13 cellular contexts compared by ENCODE assay signal in the genomic region with DNA sequence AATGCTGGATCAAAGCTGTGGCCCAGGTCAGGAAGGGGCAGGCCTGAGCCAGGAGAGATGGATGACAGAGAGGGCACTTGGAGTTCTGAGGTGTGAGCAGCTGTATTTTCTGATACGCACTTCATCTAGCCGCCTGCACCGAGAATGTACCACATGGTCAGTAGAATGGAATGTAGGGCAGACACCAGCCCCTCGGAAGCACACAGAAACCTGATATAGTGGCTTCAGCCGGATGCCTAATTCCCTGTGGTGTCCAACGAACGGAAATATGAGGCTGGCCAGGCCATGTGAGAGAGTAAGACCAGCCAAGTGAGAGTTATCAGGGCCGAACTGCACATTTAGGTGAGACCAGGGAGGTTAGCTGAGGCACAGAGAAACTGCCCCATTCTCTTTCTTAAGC. TPM values are rescaled to one million over a fixed set of nuclear protein-coding genes. Genes with fewer than 3 reads are reported as not detected.
A peak's percentile ranks its signal among the peaks of the same experiment; 100 is the strongest.
DNase-seq lines count a peak whose midpoint lies in the region; ATAC-seq and TF ChIP-seq lines count a peak whose summit lies in the region.
"Had no signal": no experiment of that assay in that cellular context is flagged by ENCODE, and none has a peak within 500 bp of the region (broad histone marks: within the 10 kb centered on the region; RNA-seq: fewer than 3 reads in every experiment).

No MANE protein-coding gene starts in this region.

- no peak for ATAC-seq in GM21526 (IDR thresholded peaks at IDR 0.05; ENCODE audit: low FRiP score, unreplicated experiment)
- ATAC-seq: activated T-helper 17 cell treated with anti-CD3 and anti-CD28 coated beads, Interleukin-2, amount 50 U/mL, for 72 hours; natural killer cell had no signal

- no peaks in the 10 kb centered on the region for H3K9me3 ChIP-seq in HEK293 (ENCODE audit: control insufficient read depth, insufficient read depth, low read depth, low read length)

- POLR2A ChIA-PET in HEK293 (lab: Yijun Ruan, JAX): no interaction called here

- H3K36me3 Mint-ChIP-seq in endothelial cell (ENCODE audit: low read depth, unreplicated experiment): no peaks in the 10 kb centered on the region
- H3K36me3 Mint-ChIP-seq: natural killer cell had no signal

- no peak overlapping the region for H3K27ac ChIP-seq in HEK293 (ENCODE audit: extremely low read depth, low read depth, low read length)
- H3K27ac ChIP-seq: WERI-Rb-1 had no signal

- H3K4me1 Mint-ChIP-seq in endothelial cell (ENCODE audit: unreplicated experiment): no peaks in the 10 kb centered on the region
- H3K4me1 Mint-ChIP-seq: activated T-helper 17 cell treated with anti-CD3 and anti-CD28 coated beads, Interleukin-2, amount 50 U/mL, for 72 hours; natural killer cell had no signal

- no peak overlapping the region for H3K4me3 Mint-ChIP-seq in endothelial cell (ENCODE audit: unreplicated experiment)
- H3K4me3 Mint-ChIP-seq: activated T-helper 17 cell treated with anti-CD3 and anti-CD28 coated beads, Interleukin-2, amount 50 U/mL, for 72 hours; natural killer cell had no signal

- no peak overlapping the region for H3K4me3 ChIP-seq in HEK293 (ENCODE audit: low read depth, low read length)
- H3K4me3 ChIP-seq in astrocyte of the spinal cord (ENCODE audit: low read depth, low read length): no peak overlapping the region

- H3K27me3 Mint-ChIP-seq in endothelial cell (ENCODE audit: unreplicated experiment): no peaks in the 10 kb centered on the region
- H3K27me3 Mint-ChIP-seq: activated T-helper 17 cell treated with anti-CD3 and anti-CD28 coated beads, Interleukin-2, amount 50 U/mL, for 72 hours had no signal

- CTCF ChIA-PET in HEK293 (lab: Yijun Ruan, JAX): interaction anchor here (0.8 to 2.6 kb wide), 2 partner anchors 12 to 26 kb away, joined by 4 to 7 read pairs; no protein-coding TSS in a partner anchor

- DNase-seq in astrocyte of the spinal cord (ENCODE audit: low read depth, low spot score): peak; percentile 86
- peak; percentile 93 for DNase-seq in iris pigment epithelial cell (ENCODE audit: low read depth)
- peak; percentile 60 for DNase-seq in stromal cell of bone marrow (ENCODE audit: low read depth)
- DNase-seq in endothelial cell (ENCODE audit: low spot score): no peak
- no peak for DNase-seq in stimulated activated CD4-positive, alpha-beta T cell treated with anti-CD3 and anti-CD28 coated beads, Interleukin-4, amount 100 ng/mL, for 24 hours
- DNase-seq in NOMO-1 (lab: John Stamatoyannopoulos, UW; ENCODE audit: unreplicated experiment in 2 of 2): no peak
- DNase-seq: dermis blood vessel endothelial cell, natural killer cell, NCI-H1417, WERI-Rb-1 had no signal

- H3K27ac Mint-ChIP-seq in endothelial cell (ENCODE audit: unreplicated experiment): no peak overlapping the region
- H3K27ac Mint-ChIP-seq: activated T-helper 17 cell treated with anti-CD3 and anti-CD28 coated beads, Interleukin-2, amount 50 U/mL, for 72 hours; natural killer cell had no signal

- H3K4me1 ChIP-seq in HEK293 (ENCODE audit: control insufficient read depth, insufficient read depth, low read length): no peaks in the 10 kb centered on the region

- no peaks in the 10 kb centered on the region for H3K9me3 Mint-ChIP-seq in endothelial cell (ENCODE audit: unreplicated experiment)
- H3K9me3 Mint-ChIP-seq: activated T-helper 17 cell treated with anti-CD3 and anti-CD28 coated beads, Interleukin-2, amount 50 U/mL, for 72 hours; natural killer cell had no signal

- no peaks in the 10 kb centered on the region for H3K36me3 ChIP-seq in HEK293 (ENCODE audit: control insufficient read depth in 2 of 2, insufficient read depth in 1 of 2, low read length in 2 of 2)
- H3K36me3 ChIP-seq: WERI-Rb-1 had no signal

- TF ChIP-seq CTCF in HEK293 (tag by site-specific recombination; IDR thresholded peaks at IDR 0.05): no peak
- no peak for TF ChIP-seq CTCF in astrocyte of the spinal cord (IDR thresholded peaks at IDR 0.05; ENCODE audit: low read depth, low read length)
- TF ChIP-seq CTCF in endothelial cell (IDR thresholded peaks at IDR 0.05; ENCODE audit: unreplicated experiment): no peak

- in situ Hi-C loops in astrocyte of the spinal cord (cut with HindIII; ENCODE audit: low sequenced_read_pairs): no loop called here

TF ChIP-seq in HEK293, 187 proteins besides CTCF, POLR2A, EP300 and RAD21:
- no peak for TF ChIP-seq ZNF2 (tag by site-specific recombination; IDR thresholded peaks at IDR 0.05)
- no peak for TF ChIP-seq ZBTB7A (tag by site-specific recombination; IDR thresholded peaks at IDR 0.05; ENCODE audit: low read depth)
- no peak for TF ChIP-seq ZNF600 (tag by site-specific recombination; IDR thresholded peaks at IDR 0.05)
- no peak for TF ChIP-seq IKZF3 (tag by site-specific recombination; IDR thresholded peaks at IDR 0.05)
- TF ChIP-seq ZNF324 (tag by site-specific recombination; IDR thresholded peaks at IDR 0.05): no peak
- TF ChIP-seq ZNF548 (tag by site-specific recombination; IDR thresholded peaks at IDR 0.05): no peak
- TF ChIP-seq, protein P1, sequence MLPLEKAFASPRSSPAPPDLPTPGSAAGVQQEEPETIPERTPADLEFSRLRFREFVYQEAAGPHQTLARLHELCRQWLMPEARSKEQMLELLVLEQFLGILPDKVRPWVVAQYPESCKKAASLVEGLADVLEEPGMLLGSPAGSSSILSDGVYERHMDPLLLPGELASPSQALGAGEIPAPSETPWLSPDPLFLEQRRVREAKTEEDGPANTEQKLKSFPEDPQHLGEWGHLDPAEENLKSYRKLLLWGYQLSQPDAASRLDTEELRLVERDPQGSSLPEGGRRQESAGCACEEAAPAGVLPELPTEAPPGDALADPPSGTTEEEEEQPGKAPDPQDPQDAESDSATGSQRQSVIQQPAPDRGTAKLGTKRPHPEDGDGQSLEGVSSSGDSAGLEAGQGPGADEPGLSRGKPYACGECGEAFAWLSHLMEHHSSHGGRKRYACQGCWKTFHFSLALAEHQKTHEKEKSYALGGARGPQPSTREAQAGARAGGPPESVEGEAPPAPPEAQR (tag by site-specific recombination; IDR thresholded peaks at IDR 0.05): no peak
- TF ChIP-seq, protein P2, sequence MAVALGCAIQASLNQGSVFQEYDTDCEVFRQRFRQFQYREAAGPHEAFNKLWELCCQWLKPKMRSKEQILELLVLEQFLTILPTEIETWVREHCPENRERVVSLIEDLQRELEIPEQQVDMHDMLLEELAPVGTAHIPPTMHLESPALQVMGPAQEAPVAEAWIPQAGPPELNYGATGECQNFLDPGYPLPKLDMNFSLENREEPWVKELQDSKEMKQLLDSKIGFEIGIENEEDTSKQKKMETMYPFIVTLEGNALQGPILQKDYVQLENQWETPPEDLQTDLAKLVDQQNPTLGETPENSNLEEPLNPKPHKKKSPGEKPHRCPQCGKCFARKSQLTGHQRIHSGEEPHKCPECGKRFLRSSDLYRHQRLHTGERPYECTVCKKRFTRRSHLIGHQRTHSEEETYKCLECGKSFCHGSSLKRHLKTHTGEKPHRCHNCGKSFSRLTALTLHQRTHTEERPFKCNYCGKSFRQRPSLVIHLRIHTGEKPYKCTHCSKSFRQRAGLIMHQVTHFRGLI (tag by site-specific recombination; IDR thresholded peaks at IDR 0.05): peak; percentile 97
- no peak for TF ChIP-seq FEZF1 (tag by site-specific recombination; IDR thresholded peaks at IDR 0.05)

RNA-seq across cellular contexts. Expression of a gene that starts 46.7 kb away (rescaled TPM):
- 0.49 TPM for total RNA-seq in endothelial cell (ENCODE audit: unreplicated experiment)
- total RNA-seq: natural killer cell had no signal

RNA-seq across cellular contexts. Expression of a gene that starts 53.3 kb away (rescaled TPM):
- 5.0 TPM for total RNA-seq in endothelial cell (ENCODE audit: unreplicated experiment)

Comparison
In these comparisons a context has a peak if more than half of its experiments do, and no peak if none do; other contexts are left out.
1. DNase-seq: peak in astrocyte of the spinal cord (single experiment), iris pigment epithelial cell (single experiment) and stromal cell of bone marrow (single experiment); none in endothelial cell (single experiment), stimulated activated CD4-positive, alpha-beta T cell treated with anti-CD3 and anti-CD28 coated beads, Interleukin-4, amount 100 ng/mL, for 24 hours (single experiment) and NOMO-1 (0 of 2).